ENCODE assay signal across 1 cellular context in genomic region chr16:75398333-75398732, GRCh38.
TF ChIP-seq lines count a peak whose summit lies in the region.

No MANE protein-coding gene starts in this region.

TF ChIP-seq in WTC11, 78 proteins besides CTCF, POLR2A, EP300 and RAD21 (continued from another document):
- TF ChIP-seq E2F4 (CRISPR knock-in tag; IDR thresholded peaks at IDR 0.05; ENCODE audit: borderline replicate concordance, low read depth): no peak
- no peak for TF ChIP-seq ZNF138 (CRISPR knock-in tag; conservative IDR thresholded peaks at IDR 0.05)
- no peak for TF ChIP-seq FOXP4 (CRISPR knock-in tag; IDR thresholded peaks at IDR 0.05)
- TF ChIP-seq ZNF532 (CRISPR knock-in tag; IDR thresholded peaks at IDR 0.05; ENCODE audit: borderline replicate concordance): no peak
TF ChIP-seq in WTC11: peak in this region for 0.
